In the genomic region with DNA sequence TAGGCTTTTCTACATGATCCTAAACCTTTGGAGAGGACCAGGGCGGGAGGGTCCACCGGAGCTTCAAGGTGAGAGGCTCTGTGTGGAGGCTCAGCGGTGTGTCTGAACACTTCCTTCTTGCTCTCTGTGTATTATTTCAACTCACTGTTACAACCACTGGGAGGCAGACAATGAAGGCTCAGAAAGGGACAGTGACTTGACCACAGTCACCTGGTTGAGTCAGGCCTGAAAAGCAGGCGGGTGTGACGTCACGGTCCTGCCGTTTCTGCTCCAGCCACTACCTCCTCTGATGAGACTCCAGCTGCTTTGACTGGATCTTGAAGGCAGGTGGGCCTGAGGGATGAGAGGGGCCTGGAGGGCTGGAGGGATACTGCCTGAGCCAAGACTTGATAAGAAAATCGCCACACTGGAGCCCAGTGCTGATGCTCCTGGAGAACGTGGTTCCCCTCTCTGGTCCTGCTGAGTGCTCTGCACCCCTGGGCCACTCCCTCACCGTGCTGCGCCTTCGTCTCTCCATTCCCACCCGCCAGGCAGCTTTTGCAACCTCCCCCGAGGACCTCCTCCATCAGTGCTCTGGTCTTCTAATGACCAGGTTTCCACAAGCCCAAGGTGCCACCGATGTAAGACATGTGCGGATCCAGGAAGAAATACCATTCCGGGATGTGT, we compare ENCODE assay signal across 14 cellular contexts. TPM values are rescaled to one million over a fixed set of nuclear protein-coding genes. Genes with fewer than 3 reads are reported as not detected.
DNase-seq lines count a peak whose midpoint lies in the region; ATAC-seq, FAIRE-seq and TF ChIP-seq lines count a peak whose summit lies in the region.
"Had no signal": no experiment of that assay in that cellular context is flagged by ENCODE, and none has a peak within 500 bp of the region (broad histone marks: within the 10 kb centered on the region; RNA-seq: fewer than 3 reads in every experiment).

No MANE protein-coding gene starts in this region.

- POLR2A ChIA-PET in HepG2 (lab: Yijun Ruan, JAX) = no interaction called here

- H3K4me2 ChIP-seq in HepG2 (ENCODE audit: low read depth, low read length) = no peak overlapping the region

- in situ Hi-C loops in HepG2 (cut with HindIII; ENCODE audit: extremely low pct_ligation_motif_present, low pct_unique_long_range_greater_than_20kb) = loop anchor here (5.0 kb wide), 1 partner anchor 215 kb away; no protein-coding TSS in a partner anchor

- no TSS peak for BruUV-seq in HepG2 (replicated peaks; lab: Mats Ljungman, UMichigan)

- ATAC-seq in HepG2 (no peak), right lobe of liver (no peak), HG02981 (IDR thresholded peaks at IDR 0.05; ENCODE audit: unreplicated experiment) (peak; percentile 53), HG03025 (IDR thresholded peaks at IDR 0.05; ENCODE audit: low FRiP score, unreplicated experiment) (no peak)
- ATAC-seq: upper lobe of right lung had no signal

- TF ChIP-seq RAD21 in HepG2 (CRISPR knock-in tag; IDR thresholded peaks at IDR 0.05) = no peak

- TF ChIP-seq EP300 in HepG2 (IDR thresholded peaks at IDR 0.05; ENCODE audit: low read depth in 2 of 2, low read length in 2 of 2) (no peak), HepG2 (CRISPR knock-in tag; IDR thresholded peaks at IDR 0.05; ENCODE audit: borderline replicate concordance) (no peak)

- H2AFZ ChIP-seq in HepG2 (ENCODE audit: low read length) = no peak overlapping the region

- intact Hi-C loops in HepG2 (cut with micrococcal nuclease; ENCODE audit: unreplicated experiment) = loop anchor here (5.0 to 10.0 kb wide), 3 partner anchors 85 to 342 kb away; a partner anchor contains a TSS
- intact Hi-C loops in right lobe of liver (cut with DNase I) = loop anchor here in 1 of 2 donors (5.0 kb wide), 1 partner anchor 215 kb away; no protein-coding TSS in a partner anchor

- H3K9me3 ChIP-seq in HepG2 (ENCODE audit: low read length) (no peaks in the 10 kb centered on the region), right lobe of liver (no peaks in the 10 kb centered on the region)
- H3K9me3 ChIP-seq: upper lobe of right lung had no signal

- DNase-seq in HepG2 (ENCODE audit: low spot score) (no peak), right lobe of liver (no peak), OCI-M1 (lab: John Stamatoyannopoulos, UW) (peak; percentile 37), urothelium cell line (ENCODE audit: low spot score) (no peak), hippocampal formation (lab: John Stamatoyannopoulos, UW) (no peak)
- no peak for DNase-seq in stimulated activated CD4-positive, alpha-beta T cell treated with anti-CD3 and anti-CD28 coated beads, Interleukin-4, amount 100 ng/mL, for 24 hours
- DNase-seq: ACHN, DMS79 treated with DMSO at 0.1 percent for 48 hours, NCI-H2029 treated with DMSO at 0.1 percent for 48 hours, small intestine, T1000, upper lobe of right lung had no signal

- H3K27me3 ChIP-seq in HepG2 (ENCODE audit: control insufficient read depth in 1 of 2, insufficient read depth in 2 of 2, low read length in 2 of 2) (peaks cover 2 to 6% of the 10 kb centered on the region in 2 experiments; a peak in 3 of 5 replicates), right lobe of liver (no peaks in the 10 kb centered on the region)
- H3K27me3 ChIP-seq: upper lobe of right lung had no signal

- H3K27ac ChIP-seq in HepG2 (ENCODE audit: extremely low read length, insufficient read depth, low read length) (no peak overlapping the region), right lobe of liver (no peak overlapping the region)
- H3K27ac ChIP-seq: upper lobe of right lung had no signal

- H3K79me2 ChIP-seq in HepG2 (ENCODE audit: insufficient read depth, low read length) = no peaks in the 10 kb centered on the region

- FAIRE-seq in HepG2 (lab: Jason Lieb, UNC) = no peak
- peak; percentile 44 for FAIRE-seq in urothelium cell line (lab: Jason Lieb, UNC)
- FAIRE-seq: small intestine had no signal

- CTCF ChIA-PET in HepG2 (lab: Yijun Ruan, JAX; ENCODE audit: low intra/inter-chr PET ratio, low total read pairs) = interaction anchor here (1.1 kb wide), 1 partner anchor 215 kb away, joined by 3 read pairs; no protein-coding TSS in a partner anchor

- TF ChIP-seq POLR2A in HepG2 (IDR thresholded peaks at IDR 0.05; ENCODE audit: insufficient read depth in 1 of 2, low read depth in 2 of 2, low read length in 2 of 2) = no peak
- TF ChIP-seq POLR2A in right lobe of liver (IDR thresholded peaks at IDR 0.05) = no peak

- WGBS in HepG2 (ENCODE audit: low lambda C conversion rate) = 58% methylated on average over 17 of the region's 17 CpGs
- WGBS in right lobe of liver (ENCODE audit: insufficient coverage, low coverage, low lambda C conversion rate, missing lambda C conversion rate) = 85% methylated on average over 7 of the region's 17 CpGs

- H3K36me3 ChIP-seq in HepG2 (replicated peaks in 1 of 2; ENCODE audit: control insufficient read depth in 1 of 2, insufficient read depth in 2 of 2, low read length in 2 of 2) (no peaks in the 10 kb centered on the region), right lobe of liver (no peaks in the 10 kb centered on the region)
- H3K36me3 ChIP-seq: upper lobe of right lung had no signal

- TF ChIP-seq CTCF in HepG2 (CRISPR knock-in tag; IDR thresholded peaks at IDR 0.05) = peak; percentile 38
- TF ChIP-seq CTCF in right lobe of liver (IDR thresholded peaks at IDR 0.05) = no peak

- H3K4me3 ChIP-seq in HepG2 (replicated peaks in 1 of 3; ENCODE audit: insufficient read depth in 1 of 3, low read depth in 2 of 3, low read length in 3 of 3) (no peak overlapping the region), right lobe of liver (no peak overlapping the region)
- H3K4me3 ChIP-seq: upper lobe of right lung had no signal

- no peak overlapping the region for H3K9ac ChIP-seq in HepG2 (ENCODE audit: insufficient read depth, low read depth, low read length)

- H3K4me1 ChIP-seq in HepG2 (ENCODE audit: insufficient read depth, low read length) = peaks cover 11% of the 10 kb centered on the region; the same call in 1 of the 2 replicates
- H3K4me1 ChIP-seq in right lobe of liver = no peaks in the 10 kb centered on the region
- H3K4me1 ChIP-seq: upper lobe of right lung had no signal

- no peaks in the 10 kb centered on the region for H4K20me1 ChIP-seq in HepG2 (ENCODE audit: insufficient read depth, low read length)

TF ChIP-seq in HepG2, 621 proteins besides CTCF, POLR2A, EP300 and RAD21 (continues in another document):
- TF ChIP-seq STAG1 (CRISPR knock-in tag; IDR thresholded peaks at IDR 0.05) (peak; percentile 8; the same call in 1 of the 2 replicates), CREB1 (IDR thresholded peaks at IDR 0.05) (peak; percentile 98), CREB1 (CRISPR knock-in tag; IDR thresholded peaks at IDR 0.05) (no peak), ZNF768 (CRISPR knock-in tag; IDR thresholded peaks at IDR 0.05) (peak; percentile 86; the same call in 1 of the 2 replicates), ZNF572 (CRISPR knock-in tag; IDR thresholded peaks at IDR 0.05) (no peak)

RNA-seq across cellular contexts. Expression of a gene that starts 27.9 kb away (rescaled TPM):
- 0.03 and 0.04 TPM in 2 replicates for total RNA-seq in HepG2 (2016; rRNA removed; fragmentation: Illumina TruSeq; extraction: Trizol)
- total RNA-seq in HepG2 (2016; cell fraction: cytosol; rRNA removed; fragmentation: Illumina TruSeq; extraction: Trizol; ENCODE audit: low read depth) = not detected in 2 replicates
- total RNA-seq in HepG2 (2016; cell fraction: insoluble cytoplasmic fraction; rRNA removed; fragmentation: Illumina TruSeq; extraction: Trizol) = 0.04 and 0.06 TPM in 2 replicates
- total RNA-seq in HepG2 (2016; cell fraction: membrane; rRNA removed; fragmentation: Illumina TruSeq; extraction: Trizol) = 0.03 and 0.10 TPM in 2 replicates
- 0.34 and 0.38 TPM in 2 replicates for total RNA-seq in HepG2 (2016; cell fraction: nucleus; rRNA removed; fragmentation: Illumina TruSeq; extraction: Trizol)
- 0.01 TPM in 1 of 2 replicates, not detected in the other for polyA plus RNA-seq in HepG2 (2011; rRNA removed)
- polyA plus RNA-seq in HepG2 (2011; cell fraction: cytosol; rRNA removed) = not detected in 2 replicates
- polyA plus RNA-seq in HepG2 (2011; cell fraction: nucleus; rRNA removed) = 0.16 and 0.19 TPM in 2 replicates
- 0.11 and 0.51 TPM in 2 replicates for polyA plus RNA-seq in HepG2 (2012)
- polyA plus RNA-seq in HepG2 (2016; cell fraction: cytosol; fragmentation: Illumina TruSeq; extraction: Trizol; ENCODE audit: low read depth) = 0.02 TPM in 1 of 2 replicates, not detected in the other
- 0.07 TPM in 1 of 2 replicates, not detected in the other for polyA plus RNA-seq in HepG2 (2016; cell fraction: insoluble cytoplasmic fraction; fragmentation: Illumina TruSeq; extraction: Trizol; ENCODE audit: low read depth)
- polyA plus RNA-seq in HepG2 (2016; cell fraction: membrane; fragmentation: Illumina TruSeq; extraction: Trizol; ENCODE audit: low read depth) = 0.02 TPM in 1 of 2 replicates, not detected in the other
- 0.36 and 0.99 TPM in 2 replicates for polyA plus RNA-seq in HepG2 (2016; cell fraction: nucleus; fragmentation: Illumina TruSeq; extraction: Trizol; ENCODE audit: insufficient read depth, low read depth)
- polyA minus RNA-seq in HepG2 (2011; rRNA and poly(A)+ RNA removed; ENCODE audit: low replicate concordance) = not detected in 2 replicates
- not detected in 2 replicates for polyA minus RNA-seq in HepG2 (2011; cell fraction: cytosol; rRNA and poly(A)+ RNA removed)
- 0.39 and 0.50 TPM in 2 replicates for polyA minus RNA-seq in HepG2 (2011; cell fraction: nucleus; rRNA and poly(A)+ RNA removed)
- total RNA-seq in right lobe of liver = not detected
- total RNA-seq: upper lobe of right lung had no signal

RNA-seq across cellular contexts. Expression of a gene that starts 43.1 kb away (rescaled TPM):
- not detected in 2 replicates for total RNA-seq in HepG2 (2016; rRNA removed; fragmentation: Illumina TruSeq; extraction: Trizol)
- total RNA-seq in HepG2 (2016; cell fraction: cytosol; rRNA removed; fragmentation: Illumina TruSeq; extraction: Trizol; ENCODE audit: low read depth) = not detected in 2 replicates
- not detected in 2 replicates for total RNA-seq in HepG2 (2016; cell fraction: insoluble cytoplasmic fraction; rRNA removed; fragmentation: Illumina TruSeq; extraction: Trizol)
- not detected in 2 replicates for total RNA-seq in HepG2 (2016; cell fraction: membrane; rRNA removed; fragmentation: Illumina TruSeq; extraction: Trizol)
- total RNA-seq in HepG2 (2016; cell fraction: nucleus; rRNA removed; fragmentation: Illumina TruSeq; extraction: Trizol) = not detected in 2 replicates
- not detected in 2 replicates for polyA plus RNA-seq in HepG2 (2011; rRNA removed)
- polyA plus RNA-seq in HepG2 (2011; cell fraction: cytosol; rRNA removed) = not detected in 2 replicates
- not detected in 2 replicates for polyA plus RNA-seq in HepG2 (2011; cell fraction: nucleus; rRNA removed)
- not detected in 2 replicates for polyA plus RNA-seq in HepG2 (2012)
- not detected in 2 replicates for polyA plus RNA-seq in HepG2 (2016; cell fraction: cytosol; fragmentation: Illumina TruSeq; extraction: Trizol; ENCODE audit: low read depth)
- polyA plus RNA-seq in HepG2 (2016; cell fraction: insoluble cytoplasmic fraction; fragmentation: Illumina TruSeq; extraction: Trizol; ENCODE audit: low read depth) = not detected in 2 replicates
- polyA plus RNA-seq in HepG2 (2016; cell fraction: membrane; fragmentation: Illumina TruSeq; extraction: Trizol; ENCODE audit: low read depth) = not detected in 2 replicates
- polyA plus RNA-seq in HepG2 (2016; cell fraction: nucleus; fragmentation: Illumina TruSeq; extraction: Trizol; ENCODE audit: insufficient read depth, low read depth) = not detected in 2 replicates
- not detected in 2 replicates for polyA minus RNA-seq in HepG2 (2011; rRNA and poly(A)+ RNA removed; ENCODE audit: low replicate concordance)
- polyA minus RNA-seq in HepG2 (2011; cell fraction: cytosol; rRNA and poly(A)+ RNA removed) = not detected in 2 replicates
- not detected in 2 replicates for polyA minus RNA-seq in HepG2 (2011; cell fraction: nucleus; rRNA and poly(A)+ RNA removed)
- not detected for total RNA-seq in right lobe of liver
- total RNA-seq: upper lobe of right lung had no signal
- polyA plus RNA-seq: small intestine had no signal
